In the genomic region with DNA sequence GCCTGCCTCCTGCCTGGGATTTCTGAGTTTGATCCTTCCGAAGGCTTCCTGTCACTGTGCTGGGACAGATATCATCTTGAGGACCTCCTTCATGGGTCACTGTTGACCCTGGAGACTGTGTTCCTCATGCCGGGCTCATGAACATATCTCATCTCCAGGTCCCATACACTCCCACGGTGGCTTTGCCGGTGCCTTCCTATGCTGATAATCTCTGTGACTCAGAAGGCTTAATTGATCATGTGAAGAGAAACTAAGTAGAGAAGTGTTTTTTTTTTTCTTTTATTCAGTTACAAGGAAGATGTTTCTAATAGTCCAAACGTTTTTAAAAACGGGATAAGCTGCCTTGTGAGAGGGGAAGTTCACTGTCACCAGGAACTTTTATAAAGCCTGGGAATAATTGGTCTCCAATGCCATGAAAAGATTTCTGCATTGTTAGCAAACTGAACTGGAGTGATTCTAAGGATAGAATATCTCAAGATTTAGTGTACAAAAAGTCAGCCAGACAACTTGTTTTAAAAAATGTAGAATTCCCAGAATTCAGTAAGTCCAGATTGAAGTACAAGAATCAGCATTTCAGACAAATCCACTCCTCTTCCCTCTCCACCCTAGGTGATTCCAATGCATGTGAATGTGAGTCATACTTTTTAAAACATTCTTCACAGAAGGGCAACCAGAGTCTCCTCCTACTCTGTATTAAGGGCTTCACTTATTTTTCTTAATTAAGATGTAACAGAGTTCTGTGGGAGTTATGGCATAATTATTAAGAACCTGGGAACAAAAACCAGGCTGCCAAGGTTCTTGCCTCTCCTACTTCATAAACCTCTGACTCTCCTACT, we compare ENCODE assay signal across 29 cellular contexts.
DNase-seq lines count a peak whose midpoint lies in the region; FAIRE-seq and TF ChIP-seq lines count a peak whose summit lies in the region.
"Had no signal": no experiment of that assay in that cellular context is flagged by ENCODE, and none has a peak within 500 bp of the region (broad histone marks: within the 10 kb centered on the region; RNA-seq: fewer than 3 reads in every experiment).

No MANE protein-coding gene starts in this region.

- H3K4me3 Mint-ChIP-seq in activated CD4-positive, alpha-beta memory T cell treated with anti-CD3 and anti-CD28 coated beads for 36 hours: no peak overlapping the region
- no peak overlapping the region for H3K4me3 Mint-ChIP-seq in activated naive CD4-positive, alpha-beta T cell treated with anti-CD3 and anti-CD28 coated beads for 36 hours
- H3K4me3 Mint-ChIP-seq: natural killer cell had no signal

- POLR2A ChIA-PET in activated CD4-positive, alpha-beta memory T cell treated with anti-CD3 and anti-CD28 coated beads for 36 hours (lab: Charles Lee): no interaction called here
- POLR2A ChIA-PET in RWPE1 (lab: Yijun Ruan, JAX; ENCODE audit: low non-redundant PET): no interaction called here

- intact Hi-C loops in activated CD4-positive, alpha-beta memory T cell treated with anti-CD3 and anti-CD28 coated beads for 36 hours (cut with micrococcal nuclease): no loop called here
- intact Hi-C loops in activated naive CD4-positive, alpha-beta T cell treated with anti-CD3 and anti-CD28 coated beads for 36 hours (cut with micrococcal nuclease): no loop called here

- H3K27ac ChIP-seq in RWPE1: no peak overlapping the region
- H3K27ac ChIP-seq: BLaER1, cardiac muscle cell, heart left ventricle, left ventricle myocardium inferior, right lobe of liver, testis, vagina had no signal

- H3K36me3 Mint-ChIP-seq in activated CD4-positive, alpha-beta memory T cell treated with anti-CD3 and anti-CD28 coated beads for 36 hours: no peaks in the 10 kb centered on the region
- H3K36me3 Mint-ChIP-seq in activated naive CD4-positive, alpha-beta T cell treated with anti-CD3 and anti-CD28 coated beads for 36 hours (ENCODE audit: low read depth): no peaks in the 10 kb centered on the region
- H3K36me3 Mint-ChIP-seq: natural killer cell had no signal

- FAIRE-seq in bronchial epithelial cell (lab: Jason Lieb, UNC): no peak
- FAIRE-seq: TTC549 had no signal

- no peaks in the 10 kb centered on the region for H3K9me3 ChIP-seq in BE2C
- H3K9me3 ChIP-seq: BLaER1, Caco-2, heart left ventricle, right lobe of liver, testis, vagina had no signal

- H3K4me3 ChIP-seq in BE2C (ENCODE audit: low read depth, low read length) (no peak overlapping the region), bronchial epithelial cell (ENCODE audit: low read depth, low read length) (no peak overlapping the region)
- H3K4me3 ChIP-seq: BLaER1, cardiac muscle cell, heart left ventricle, left ventricle myocardium inferior, right lobe of liver, testis, vagina had no signal

- no peaks in the 10 kb centered on the region for H3K36me3 ChIP-seq in BE2C
- no peaks in the 10 kb centered on the region for H3K36me3 ChIP-seq in bronchial epithelial cell (ENCODE audit: control insufficient read depth, insufficient read depth, low read length)
- H3K36me3 ChIP-seq: BLaER1, cardiac muscle cell, heart left ventricle, left ventricle myocardium inferior, right lobe of liver, vagina had no signal

- H3K27me3 ChIP-seq in BE2C (no peaks in the 10 kb centered on the region), bronchial epithelial cell (ENCODE audit: control insufficient read depth, insufficient read depth, low read length) (no peaks in the 10 kb centered on the region)
- H3K27me3 ChIP-seq: BLaER1, cardiac muscle cell, heart left ventricle, right lobe of liver, testis, vagina had no signal

- no peaks in the 10 kb centered on the region for H3K4me1 Mint-ChIP-seq in activated CD4-positive, alpha-beta memory T cell treated with anti-CD3 and anti-CD28 coated beads for 36 hours (ENCODE audit: low read depth)
- no peaks in the 10 kb centered on the region for H3K4me1 Mint-ChIP-seq in activated naive CD4-positive, alpha-beta T cell treated with anti-CD3 and anti-CD28 coated beads for 36 hours (ENCODE audit: low read depth)
- H3K4me1 Mint-ChIP-seq: natural killer cell had no signal

- TF ChIP-seq CTCF in BE2C (IDR thresholded peaks at IDR 0.05; ENCODE audit: low read depth, low read length): no peak
- TF ChIP-seq CTCF in bronchial epithelial cell (IDR thresholded peaks at IDR 0.05; ENCODE audit: insufficient read depth, low read length, severe bottlenecking): no peak
- TF ChIP-seq CTCF in RWPE1 (conservative IDR thresholded peaks at IDR 0.05; ENCODE audit: low read depth): no peak

- H3K27me3 Mint-ChIP-seq in activated CD4-positive, alpha-beta memory T cell treated with anti-CD3 and anti-CD28 coated beads for 36 hours: no peaks in the 10 kb centered on the region
- no peaks in the 10 kb centered on the region for H3K27me3 Mint-ChIP-seq in activated naive CD4-positive, alpha-beta T cell treated with anti-CD3 and anti-CD28 coated beads for 36 hours (ENCODE audit: low read depth)

- no peak overlapping the region for H3K27ac Mint-ChIP-seq in activated CD4-positive, alpha-beta memory T cell treated with anti-CD3 and anti-CD28 coated beads for 36 hours
- no peak overlapping the region for H3K27ac Mint-ChIP-seq in activated naive CD4-positive, alpha-beta T cell treated with anti-CD3 and anti-CD28 coated beads for 36 hours
- H3K27ac Mint-ChIP-seq: natural killer cell had no signal

- CTCF ChIA-PET in activated CD4-positive, alpha-beta memory T cell treated with anti-CD3 and anti-CD28 coated beads for 36 hours (lab: Charles Lee): no interaction called here
- CTCF ChIA-PET in activated naive CD4-positive, alpha-beta T cell treated with anti-CD3 and anti-CD28 coated beads for 36 hours (lab: Charles Lee): no interaction called here
- CTCF ChIA-PET in RWPE1 (lab: Yijun Ruan, JAX): no interaction called here

- H3K9me3 Mint-ChIP-seq in activated CD4-positive, alpha-beta memory T cell treated with anti-CD3 and anti-CD28 coated beads for 36 hours: no peaks in the 10 kb centered on the region
- H3K9me3 Mint-ChIP-seq in activated naive CD4-positive, alpha-beta T cell treated with anti-CD3 and anti-CD28 coated beads for 36 hours: no peaks in the 10 kb centered on the region

- peak; percentile 21 for DNase-seq in BE2C
- peak; percentile 20 for DNase-seq in NCI-H226
- DNase-seq in bronchial epithelial cell (ENCODE audit: low read depth): peak; percentile 53
- DNase-seq in kidney glomerular epithelial cell (lab: John Stamatoyannopoulos, UW): peak; percentile 61
- no peak for DNase-seq in activated CD4-positive, alpha-beta memory T cell treated with anti-CD3 and anti-CD28 coated beads for 36 hours
- no peak for DNase-seq in SW480 (ENCODE audit: low spot score)
- DNase-seq in activated naive CD4-positive, alpha-beta T cell treated with anti-CD3 and anti-CD28 coated beads for 36 hours: no peak
- no peak for DNase-seq in RWPE1 (ENCODE audit: low spot score)
- DNase-seq: activated CD4-positive, alpha-beta T cell treated with anti-CD3 and anti-CD28 coated beads for 48 hours; activated naive CD4-positive, alpha-beta T cell treated with Interleukin-2 at 50 U/mL for 16 hours; activated T-cell treated with anti-CD3 and anti-CD28 coated beads, Interleukin-2, amount 50 U/mL, for 48 hours; Caco-2; DND-41; GOT3; heart left ventricle; left ventricle myocardium inferior; midbrain; natural killer cell; NCI-H2029; NCI-H446; stimulated activated CD4-positive, alpha-beta T cell treated with anti-CD3 and anti-CD28 coated beads, Interleukin-4, amount 100 ng/mL, for 4 hours; stimulated activated naive CD4-positive, alpha-beta T cell; SW 1271; testis had no signal

- peaks cover 47% of the 10 kb centered on the region for H3K4me1 ChIP-seq in BE2C
- H3K4me1 ChIP-seq: BLaER1, Caco-2, left ventricle myocardium inferior, right lobe of liver, testis had no signal

Comparison
In these comparisons a context has a peak if more than half of its experiments do, and no peak if none do; other contexts are left out.
1. DNase-seq: peak in BE2C (single experiment), NCI-H226 (single experiment), bronchial epithelial cell (single experiment) and kidney glomerular epithelial cell (single experiment); none in activated CD4-positive, alpha-beta memory T cell treated with anti-CD3 and anti-CD28 coated beads for 36 hours (single experiment), SW480 (single experiment), activated naive CD4-positive, alpha-beta T cell treated with anti-CD3 and anti-CD28 coated beads for 36 hours (single experiment) and RWPE1 (single experiment).